ENCODE assay signal across 1 cellular context in the genomic region with DNA sequence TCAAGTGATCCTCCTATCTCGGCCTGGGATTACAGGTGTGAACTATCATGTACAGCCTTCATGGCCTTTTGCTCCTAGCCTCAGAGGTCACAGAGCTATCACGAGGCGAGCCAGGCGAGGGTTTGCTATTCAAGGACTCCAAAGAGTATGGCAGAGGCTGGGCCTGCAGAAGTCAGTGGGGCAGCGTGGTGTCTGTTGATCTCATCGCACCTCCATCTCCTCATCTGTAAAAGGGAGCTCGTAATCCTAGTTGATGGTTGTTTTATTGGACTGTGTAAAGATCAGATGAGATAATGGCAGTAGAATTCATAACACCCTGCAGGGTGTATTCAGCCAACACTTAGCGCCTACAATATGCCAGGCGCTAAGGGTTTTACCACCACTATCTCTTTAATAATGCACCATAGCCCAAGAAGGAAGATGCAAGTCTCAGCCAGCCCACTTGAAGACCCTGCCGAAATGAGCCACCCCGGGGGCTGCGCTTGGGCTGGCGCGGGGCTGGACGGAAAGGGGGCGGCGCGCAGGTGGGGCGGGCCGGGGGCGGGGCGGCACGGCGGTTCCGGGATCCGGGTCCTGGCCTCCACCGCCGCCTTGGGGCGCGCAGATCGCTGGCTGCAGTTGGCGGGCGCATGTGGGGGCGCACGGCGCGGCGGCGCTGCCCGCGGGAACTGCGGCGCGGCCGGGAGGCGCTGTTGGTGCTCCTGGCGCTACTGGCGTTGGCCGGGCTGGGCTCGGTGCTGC.
TF ChIP-seq lines count a peak whose summit lies in the region.

A gene with protein sequence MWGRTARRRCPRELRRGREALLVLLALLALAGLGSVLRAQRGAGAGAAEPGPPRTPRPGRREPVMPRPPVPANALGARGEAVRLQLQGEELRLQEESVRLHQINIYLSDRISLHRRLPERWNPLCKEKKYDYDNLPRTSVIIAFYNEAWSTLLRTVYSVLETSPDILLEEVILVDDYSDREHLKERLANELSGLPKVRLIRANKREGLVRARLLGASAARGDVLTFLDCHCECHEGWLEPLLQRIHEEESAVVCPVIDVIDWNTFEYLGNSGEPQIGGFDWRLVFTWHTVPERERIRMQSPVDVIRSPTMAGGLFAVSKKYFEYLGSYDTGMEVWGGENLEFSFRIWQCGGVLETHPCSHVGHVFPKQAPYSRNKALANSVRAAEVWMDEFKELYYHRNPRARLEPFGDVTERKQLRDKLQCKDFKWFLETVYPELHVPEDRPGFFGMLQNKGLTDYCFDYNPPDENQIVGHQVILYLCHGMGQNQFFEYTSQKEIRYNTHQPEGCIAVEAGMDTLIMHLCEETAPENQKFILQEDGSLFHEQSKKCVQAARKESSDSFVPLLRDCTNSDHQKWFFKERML (plus strand): TSS at position 601 of the 741 bp plus-strand sequence. CDS start 29 bp downstream, at position 630.

TF ChIP-seq in HEK293, 187 proteins besides CTCF, POLR2A, EP300 and RAD21 (continued from another document):
- no peak for TF ChIP-seq MZF1 (tag by site-specific recombination; IDR thresholded peaks at IDR 0.05; ENCODE audit: borderline replicate concordance)
- peak; percentile 71 for TF ChIP-seq ZBTB8A (tag by site-specific recombination; IDR thresholded peaks at IDR 0.05)
- peak; percentile 75 for TF ChIP-seq SP7 (tag by site-specific recombination; IDR thresholded peaks at IDR 0.05)
- TF ChIP-seq, protein P1, sequence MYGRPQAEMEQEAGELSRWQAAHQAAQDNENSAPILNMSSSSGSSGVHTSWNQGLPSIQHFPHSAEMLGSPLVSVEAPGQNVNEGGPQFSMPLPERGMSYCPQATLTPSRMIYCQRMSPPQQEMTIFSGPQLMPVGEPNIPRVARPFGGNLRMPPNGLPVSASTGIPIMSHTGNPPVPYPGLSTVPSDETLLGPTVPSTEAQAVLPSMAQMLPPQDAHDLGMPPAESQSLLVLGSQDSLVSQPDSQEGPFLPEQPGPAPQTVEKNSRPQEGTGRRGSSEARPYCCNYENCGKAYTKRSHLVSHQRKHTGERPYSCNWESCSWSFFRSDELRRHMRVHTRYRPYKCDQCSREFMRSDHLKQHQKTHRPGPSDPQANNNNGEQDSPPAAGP (tag by site-specific recombination; IDR thresholded peaks at IDR 0.05), result peak; percentile 74
- TF ChIP-seq SCRT1 (tag by site-specific recombination; IDR thresholded peaks at IDR 0.05; ENCODE audit: borderline replicate concordance), result no peak
- peak; percentile 79 for TF ChIP-seq FEZF1 (tag by site-specific recombination; IDR thresholded peaks at IDR 0.05)
- TF ChIP-seq ZNF302 (tag by site-specific recombination; IDR thresholded peaks at IDR 0.05; ENCODE audit: low read depth), result no peak
- no peak for TF ChIP-seq ZNF571 (tag by site-specific recombination; IDR thresholded peaks at IDR 0.05)
- TF ChIP-seq, protein P2, sequence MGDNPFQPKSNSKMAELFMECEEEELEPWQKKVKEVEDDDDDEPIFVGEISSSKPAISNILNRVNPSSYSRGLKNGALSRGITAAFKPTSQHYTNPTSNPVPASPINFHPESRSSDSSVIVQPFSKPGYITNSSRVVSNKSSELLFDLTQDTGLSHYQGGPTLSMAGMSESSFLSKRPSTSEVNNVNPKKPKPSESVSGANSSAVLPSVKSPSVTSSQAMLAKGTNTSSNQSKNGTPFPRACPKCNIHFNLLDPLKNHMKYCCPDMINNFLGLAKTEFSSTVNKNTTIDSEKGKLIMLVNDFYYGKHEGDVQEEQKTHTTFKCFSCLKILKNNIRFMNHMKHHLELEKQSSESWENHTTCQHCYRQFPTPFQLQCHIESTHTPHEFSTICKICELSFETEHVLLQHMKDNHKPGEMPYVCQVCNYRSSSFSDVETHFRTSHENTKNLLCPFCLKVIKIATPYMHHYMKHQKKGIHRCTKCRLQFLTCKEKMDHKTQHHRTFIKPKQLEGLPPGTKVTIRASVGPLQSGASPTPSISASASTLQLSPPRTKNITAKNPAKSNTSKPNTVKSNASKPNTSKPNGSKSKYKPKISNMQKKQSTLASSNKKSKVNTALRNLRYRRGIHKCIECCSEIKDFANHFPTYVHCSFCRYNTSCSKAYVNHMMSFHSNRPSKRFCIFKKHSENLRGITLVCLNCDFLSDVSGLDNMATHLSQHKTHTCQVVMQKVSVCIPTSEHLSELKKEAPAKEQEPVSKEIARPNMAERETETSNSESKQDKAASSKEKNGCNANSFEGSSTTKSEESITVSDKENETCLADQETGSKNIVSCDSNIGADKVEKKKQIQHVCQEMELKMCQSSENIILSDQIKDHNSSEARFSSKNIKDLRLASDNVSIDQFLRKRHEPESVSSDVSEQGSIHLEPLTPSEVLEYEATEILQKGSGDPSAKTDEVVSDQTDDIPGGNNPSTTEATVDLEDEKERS (tag by site-specific recombination; IDR thresholded peaks at IDR 0.05), result no peak
- no peak for TF ChIP-seq SETDB1 (IDR thresholded peaks at IDR 0.05; ENCODE audit: insufficient read length, low read length)
- TF ChIP-seq KLF1 (tag by site-specific recombination; IDR thresholded peaks at IDR 0.05), result peak; percentile 43
- peak; percentile 44 for TF ChIP-seq SP3 (tag by site-specific recombination; IDR thresholded peaks at IDR 0.05)
- TF ChIP-seq EGR2 (tag by site-specific recombination; IDR thresholded peaks at IDR 0.05; ENCODE audit: low read depth), result peak; percentile 33; the same call in 1 of the 2 replicates
- no peak for TF ChIP-seq ZNF157 (tag by site-specific recombination; IDR thresholded peaks at IDR 0.05)
- no peak for TF ChIP-seq ZBTB48 (tag by site-specific recombination; IDR thresholded peaks at IDR 0.05)
- peak; percentile 74 for TF ChIP-seq ZNF335 (tag by site-specific recombination; conservative IDR thresholded peaks at IDR 0.05)
- TF ChIP-seq SP2 (tag by site-specific recombination; IDR thresholded peaks at IDR 0.05), result peak; percentile 54
- TF ChIP-seq, protein P3, sequence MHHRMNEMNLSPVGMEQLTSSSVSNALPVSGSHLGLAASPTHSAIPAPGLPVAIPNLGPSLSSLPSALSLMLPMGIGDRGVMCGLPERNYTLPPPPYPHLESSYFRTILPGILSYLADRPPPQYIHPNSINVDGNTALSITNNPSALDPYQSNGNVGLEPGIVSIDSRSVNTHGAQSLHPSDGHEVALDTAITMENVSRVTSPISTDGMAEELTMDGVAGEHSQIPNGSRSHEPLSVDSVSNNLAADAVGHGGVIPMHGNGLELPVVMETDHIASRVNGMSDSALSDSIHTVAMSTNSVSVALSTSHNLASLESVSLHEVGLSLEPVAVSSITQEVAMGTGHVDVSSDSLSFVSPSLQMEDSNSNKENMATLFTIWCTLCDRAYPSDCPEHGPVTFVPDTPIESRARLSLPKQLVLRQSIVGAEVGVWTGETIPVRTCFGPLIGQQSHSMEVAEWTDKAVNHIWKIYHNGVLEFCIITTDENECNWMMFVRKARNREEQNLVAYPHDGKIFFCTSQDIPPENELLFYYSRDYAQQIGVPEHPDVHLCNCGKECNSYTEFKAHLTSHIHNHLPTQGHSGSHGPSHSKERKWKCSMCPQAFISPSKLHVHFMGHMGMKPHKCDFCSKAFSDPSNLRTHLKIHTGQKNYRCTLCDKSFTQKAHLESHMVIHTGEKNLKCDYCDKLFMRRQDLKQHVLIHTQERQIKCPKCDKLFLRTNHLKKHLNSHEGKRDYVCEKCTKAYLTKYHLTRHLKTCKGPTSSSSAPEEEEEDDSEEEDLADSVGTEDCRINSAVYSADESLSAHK (tag by site-specific recombination; IDR thresholded peaks at IDR 0.05), result peak; percentile 30; the same call in 1 of the 2 replicates
- TF ChIP-seq TRIM28 (IDR thresholded peaks at IDR 0.05; ENCODE audit: borderline replicate concordance, low read length), result no peak
- TF ChIP-seq ZNF707 (tag by site-specific recombination; IDR thresholded peaks at IDR 0.05), result no peak
- peak; percentile 53 for TF ChIP-seq ZNF366 (tag by site-specific recombination; conservative IDR thresholded peaks at IDR 0.05)
